In the genomic region with DNA sequence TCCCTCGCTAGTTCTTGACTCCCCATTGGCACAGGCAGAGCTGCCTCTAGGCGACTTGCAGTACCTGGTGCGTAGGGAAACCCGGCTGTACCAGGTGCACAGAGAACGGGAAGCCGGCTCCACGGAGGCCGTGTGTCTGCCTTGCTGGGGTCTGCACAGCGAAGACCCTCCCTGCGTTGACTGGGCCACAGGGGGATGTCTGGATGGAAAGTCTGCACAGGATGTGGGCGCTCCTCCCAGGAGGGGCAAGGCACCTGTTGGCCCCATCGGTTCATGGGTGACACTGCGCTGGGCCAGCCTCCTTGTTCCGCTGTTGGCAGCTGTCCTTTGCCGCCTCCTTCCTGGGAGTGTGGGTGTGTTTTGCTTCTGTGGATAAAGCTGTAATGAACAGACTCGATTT, we compare ENCODE assay signal across 21 cellular contexts.
"Had no signal": no experiment of that assay in that cellular context is flagged by ENCODE, and none has a peak within 500 bp of the region (broad histone marks: within the 10 kb centered on the region; RNA-seq: fewer than 3 reads in every experiment).

No MANE protein-coding gene starts in this region.

- H2AFZ ChIP-seq: neural progenitor cell, parathyroid adenoma had no signal

- H3K27me3 ChIP-seq: gastrocnemius medialis, neural progenitor cell, right lobe of liver, testis had no signal

- H3K9me3 ChIP-seq: gastrocnemius medialis, left lung, lower lobe of right lung, prostate gland, right lobe of liver, testis, upper lobe of right lung had no signal

- DNase-seq: effector memory CD4-positive, alpha-beta T cell; gastrocnemius medialis; heart right ventricle; hypothalamus; left lung; lower lobe of right lung; right lobe of liver; spleen; stimulated activated CD4-positive, alpha-beta T cell treated with anti-CD3 and anti-CD28 coated beads, Interleukin-15, amount 100 ng/mL, for 24 hours; stimulated activated CD4-positive, alpha-beta T cell treated with anti-CD3 and anti-CD28 coated beads, Interleukin-1b, Interleukin-23, amount 100 ng/mL, for 48 hours; stimulated activated CD4-positive, alpha-beta T cell treated with anti-CD3 and anti-CD28 coated beads, Interleukin-4, amount 100 ng/mL, for 24 hours; stimulated activated naive CD8-positive, alpha-beta T cell treated with anti-CD3 and anti-CD28 coated beads, Interleukin-15, amount 100 ng/mL, for 72 hours; testis; upper lobe of right lung had no signal

- H3K27ac ChIP-seq: gastrocnemius medialis, heart right ventricle, left lung, lower lobe of right lung, neural progenitor cell, parathyroid adenoma, prostate gland, right lobe of liver, spleen, testis, tibial nerve, upper lobe of right lung had no signal

- H3K4me3 ChIP-seq: gastrocnemius medialis, heart right ventricle, left lung, lower lobe of right lung, neural progenitor cell, prostate gland, right lobe of liver, spleen, testis, tibial nerve, upper lobe of right lung had no signal

- ATAC-seq: esophagus mucosa; gastrocnemius medialis; heart right ventricle; left lung; lower lobe of right lung; natural killer cell treated with Interleukin-12 subunit alpha and Interleukin-12 subunit beta and Interleukin-15 and Interleukin-18, amount 100 ng/mL, for 72 hours; right lobe of liver; stimulated activated memory B cell treated with anti-CD40 and anti-IgM and Interleukin-4, amounts not matched to agents 10 μg/mL and 1 μg/mL and 100 μg/mL, for 72 hours; stimulated activated naive CD8-positive, alpha-beta T cell treated with anti-CD3 and anti-CD28 coated beads, Interleukin-15, amount 100 ng/mL, for 72 hours; upper lobe of right lung had no signal

- H3K36me3 ChIP-seq: gastrocnemius medialis, heart right ventricle, left lung, lower lobe of right lung, neural progenitor cell, prostate gland, right lobe of liver, spleen, tibial nerve, upper lobe of right lung had no signal

- H3K4me2 ChIP-seq: neural progenitor cell had no signal

- H3K9ac ChIP-seq: neural progenitor cell, parathyroid adenoma had no signal

- H3K79me2 ChIP-seq: parathyroid adenoma had no signal

- H3K4me1 ChIP-seq: gastrocnemius medialis, heart right ventricle, left lung, lower lobe of right lung, neural progenitor cell, parathyroid adenoma, prostate gland, right lobe of liver, testis, tibial nerve, upper lobe of right lung had no signal
